34 cellular contexts compared by ENCODE assay signal in genomic region chr12:116804051-116804450, GRCh38.
"Had no signal": no experiment of that assay in that cellular context is flagged by ENCODE, and none has a peak within 500 bp of the region (broad histone marks: within the 10 kb centered on the region; RNA-seq: fewer than 3 reads in every experiment).

No MANE protein-coding gene starts in this region.

- ATAC-seq: mucosa of descending colon, upper lobe of right lung had no signal

- DNase-seq: activated CD4-positive, alpha-beta T cell treated with anti-CD3 and anti-CD28 coated beads for 48 hours; activated CD4-positive, alpha-beta T cell treated with anti-CD3 and anti-CD28 coated beads, Interleukin-2, amount 50 U/mL, for 48 hours; activated CD8-positive, alpha-beta memory T cell treated with anti-CD3 and anti-CD28 coated beads, Interleukin-2, amount 50 U/mL, for 4 hours; activated effector memory CD4-positive, alpha-beta T cell treated with anti-CD3 and anti-CD28 coated beads, Interleukin-2, amount 50 U/mL, for 16 hours; activated naive CD4-positive, alpha-beta T cell treated with anti-CD3 and anti-CD28 coated beads for 36 hours; activated naive CD8-positive, alpha-beta T cell treated with anti-CD3 and anti-CD28 coated beads for 36 hours; activated T-cell treated with anti-CD3 and anti-CD28 coated beads, Interleukin-2, amount 50 U/mL, for 1 hour; cerebellar nuclear complex; colonic mucosa; effector CD8-positive, alpha-beta T cell; islet precursor cell; left ventricle myocardium inferior; mucosa of descending colon; ovary; retina; sigmoid colon; small intestine; stimulated activated CD4-positive, alpha-beta T cell treated with anti-CD3 and anti-CD28 coated beads, Interleukin-1b, Interleukin-23, amount 100 ng/mL, for 48 hours; stimulated activated CD4-positive, alpha-beta T cell treated with anti-CD3 and anti-CD28 coated beads, Interleukin-4, amount 100 ng/mL, for 4 hours; stimulated activated CD8-positive, alpha-beta memory T cell treated with anti-CD3 and anti-CD28 coated beads, Interleukin-4, amount 100 ng/mL, for 48 hours; stimulated activated naive B cell treated with anti-CD40 and anti-IgM and Interleukin-4, amounts not matched to agents 10 μg/mL and 1 μg/mL and 100 μg/mL, for 72 hours; stomach; tibial artery; upper lobe of right lung had no signal

- H3K4me1 Mint-ChIP-seq: brain had no signal

- H3K79me2 ChIP-seq: hepatocyte had no signal

- H2AFZ ChIP-seq: hepatocyte had no signal

- H3K4me1 ChIP-seq: ascending aorta, colonic mucosa, left ventricle myocardium inferior, prostate gland, sigmoid colon, stomach, tibial artery, upper lobe of right lung had no signal

- H3K4me3 Mint-ChIP-seq: activated naive CD4-positive, alpha-beta T cell treated with anti-CD3 and anti-CD28 coated beads for 36 hours; activated naive CD8-positive, alpha-beta T cell treated with anti-CD3 and anti-CD28 coated beads for 36 hours; activated T-helper 1 cell treated with anti-CD3 and anti-CD28 coated beads, Interleukin-12 subunit alpha, Interleukin-12 subunit beta, Interleukin-2, Interleukin-4 antibody, amounts not matched to agents 30 ng/mL and 10 ng/mL and 1 ng/mL, durations not matched to agents 14 hours and 24 hours and 36 hours; brain had no signal

- H3K36me3 ChIP-seq: ascending aorta, cardiac muscle cell, colonic mucosa, ovary, prostate gland, sigmoid colon, stomach, upper lobe of right lung had no signal

- H3K27ac ChIP-seq: ascending aorta, cardiac muscle cell, colonic mucosa, epithelial cell of prostate, hepatocyte, left ventricle myocardium inferior, ovary, prostate gland, sigmoid colon, stomach, tibial artery, upper lobe of right lung had no signal

- H3K9me3 ChIP-seq: colonic mucosa, ovary, prostate gland, upper lobe of right lung had no signal

- H3K4me3 ChIP-seq: ascending aorta, cardiac muscle cell, colonic mucosa, hepatocyte, left ventricle myocardium inferior, lung, mucosa of descending colon, ovary, prostate gland, sigmoid colon, stomach, tibial artery, upper lobe of right lung had no signal

- H3K27ac Mint-ChIP-seq: activated naive CD4-positive, alpha-beta T cell treated with anti-CD3 and anti-CD28 coated beads for 36 hours; activated naive CD8-positive, alpha-beta T cell treated with anti-CD3 and anti-CD28 coated beads for 36 hours; activated T-helper 1 cell treated with anti-CD3 and anti-CD28 coated beads, Interleukin-12 subunit alpha, Interleukin-12 subunit beta, Interleukin-2, Interleukin-4 antibody, amounts not matched to agents 30 ng/mL and 10 ng/mL and 1 ng/mL, durations not matched to agents 14 hours and 24 hours and 36 hours; brain had no signal

- H3K4me2 ChIP-seq: hepatocyte had no signal

- FAIRE-seq: endometrium, frontal cortex, small intestine had no signal

- H3K27me3 ChIP-seq: ascending aorta, cardiac muscle cell, colonic mucosa, hepatocyte, ovary, sigmoid colon, stomach, tibial artery, upper lobe of right lung had no signal

- H3K27me3 Mint-ChIP-seq: activated naive CD8-positive, alpha-beta T cell treated with anti-CD3 and anti-CD28 coated beads for 36 hours; stimulated activated naive B cell treated with anti-CD40 and anti-IgM and Interleukin-4, amounts not matched to agents 10 μg/mL and 1 μg/mL and 100 μg/mL, for 72 hours had no signal
